In genomic region chr9:91037511-91038482, GRCh38 we compare ENCODE assay signal across 8 cellular contexts.
A peak's percentile ranks its signal among the peaks of the same experiment; 100 is the strongest.
DNase-seq lines count a peak whose midpoint lies in the region; ATAC-seq and TF ChIP-seq lines count a peak whose summit lies in the region.

No MANE protein-coding gene starts in this region.

- peak overlapping the region; percentile 57 for H3K4me2 ChIP-seq in smooth muscle cell

- 52% methylated on average over 22 of the region's 22 CpGs for WGBS in smooth muscle cell (ENCODE audit: low lambda C conversion rate)

- H3K36me3 Mint-ChIP-seq in activated CD4-positive, alpha-beta T cell treated with anti-CD3 and anti-CD28 coated beads, Interleukin-2, amount 10 ng/mL, durations not matched to agents 7 days and 5 days (ENCODE audit: low read depth), result no peaks in the 10 kb centered on the region
- H3K36me3 Mint-ChIP-seq in activated naive CD4-positive, alpha-beta T cell treated with anti-CD3 and anti-CD28 coated beads, Interleukin-2, amount 50 U/mL, for 72 hours, result peaks cover 0 to 12% of the 10 kb centered on the region in 2 donors

- CTCF ChIA-PET in activated CD4-positive, alpha-beta T cell treated with anti-CD3 and anti-CD28 coated beads, Interleukin-2, amount 10 ng/mL, durations not matched to agents 7 days and 5 days (lab: Charles Lee), result interaction anchor here (0.6 to 1.7 kb wide), 16 partner anchors 8 to 690 kb away, joined by 3 to 8 read pairs (median 4); no protein-coding TSS in a partner anchor

- no peak overlapping the region for H3K4me3 ChIP-seq in smooth muscle cell

- H3K27ac Mint-ChIP-seq in activated CD4-positive, alpha-beta T cell treated with anti-CD3 and anti-CD28 coated beads, Interleukin-2, amount 10 ng/mL, durations not matched to agents 7 days and 5 days, result peak overlapping the region; percentile 54
- peak overlapping the region; percentile 6 to 70 for H3K27ac Mint-ChIP-seq in activated naive CD4-positive, alpha-beta T cell treated with anti-CD3 and anti-CD28 coated beads, Interleukin-2, amount 50 U/mL, for 72 hours

- H3K79me2 ChIP-seq in smooth muscle cell (ENCODE audit: low read depth), result no peaks in the 10 kb centered on the region

- H3K4me1 ChIP-seq in smooth muscle cell (ENCODE audit: low read depth), result no peaks in the 10 kb centered on the region

- peaks cover 59% of the 10 kb centered on the region for H3K4me1 Mint-ChIP-seq in activated CD4-positive, alpha-beta T cell treated with anti-CD3 and anti-CD28 coated beads, Interleukin-2, amount 10 ng/mL, durations not matched to agents 7 days and 5 days

- POLR2A ChIA-PET in activated CD4-positive, alpha-beta T cell treated with anti-CD3 and anti-CD28 coated beads, Interleukin-2, amount 10 ng/mL, durations not matched to agents 7 days and 5 days (lab: Charles Lee), result interaction anchor here (0.7 to 1.1 kb wide), 2 partner anchors 322 to 386 kb away, joined by 4 to 10 read pairs; partner anchors contain the start of gene NFIL3

- no peaks in the 10 kb centered on the region for H3K9me3 ChIP-seq in smooth muscle cell (replicated peaks; ENCODE audit: low read depth)

- no peaks in the 10 kb centered on the region for H3K27me3 Mint-ChIP-seq in activated CD4-positive, alpha-beta T cell treated with anti-CD3 and anti-CD28 coated beads, Interleukin-2, amount 10 ng/mL, durations not matched to agents 7 days and 5 days

- H3K36me3 ChIP-seq in smooth muscle cell (ENCODE audit: low read depth), result no peaks in the 10 kb centered on the region

- peak overlapping the region; percentile 42 for H3K27ac ChIP-seq in smooth muscle cell (ENCODE audit: low read depth)

- H3K4me3 Mint-ChIP-seq in activated CD4-positive, alpha-beta T cell treated with anti-CD3 and anti-CD28 coated beads, Interleukin-2, amount 10 ng/mL, durations not matched to agents 7 days and 5 days, result peak overlapping the region; percentile 8

- H3K27me3 ChIP-seq in smooth muscle cell (ENCODE audit: low read depth), result no peaks in the 10 kb centered on the region

- peak overlapping the region; percentile 52 for H2AFZ ChIP-seq in smooth muscle cell (ENCODE audit: low read depth)

- peak in 1 of 2 donors; percentile 6 for ATAC-seq in activated naive CD4-positive, alpha-beta T cell treated with anti-CD3 and anti-CD28 coated beads, Interleukin-2, amount 50 U/mL, for 72 hours
- ATAC-seq in HG03439 (IDR thresholded peaks at IDR 0.05; ENCODE audit: unreplicated experiment) (no peak), GM21526 (IDR thresholded peaks at IDR 0.05; ENCODE audit: low FRiP score, unreplicated experiment) (no peak)

- H3K9ac ChIP-seq in smooth muscle cell (ENCODE audit: low read depth), result no peak overlapping the region

- DNase-seq in activated CD4-positive, alpha-beta T cell treated with anti-CD3 and anti-CD28 coated beads, Interleukin-2, amount 10 ng/mL, durations not matched to agents 7 days and 5 days, result no peak
- no peak for DNase-seq in activated CD4-positive, alpha-beta T cell treated with anti-CD3 and anti-CD28 coated beads, Interleukin-2, amount 50 U/mL, for 1 hour
- DNase-seq in activated naive CD4-positive, alpha-beta T cell treated with anti-CD3 and anti-CD28 coated beads, Interleukin-2, amount 50 U/mL, for 72 hours (ENCODE audit: low spot score in 2 of 2), result peak in 1 of 2 donors; percentile 56
- DNase-seq in islet precursor cell (peak; percentile 87), smooth muscle cell (lab: John Stamatoyannopoulos, UW; ENCODE audit: unreplicated experiment) (no peak), ecto neural progenitor cell (ENCODE audit: low spot score) (no peak)

- H4K20me1 ChIP-seq in smooth muscle cell (ENCODE audit: low read depth), result no peaks in the 10 kb centered on the region

- no peaks in the 10 kb centered on the region for H3K9me3 Mint-ChIP-seq in activated CD4-positive, alpha-beta T cell treated with anti-CD3 and anti-CD28 coated beads, Interleukin-2, amount 10 ng/mL, durations not matched to agents 7 days and 5 days
- H3K9me3 Mint-ChIP-seq in activated naive CD4-positive, alpha-beta T cell treated with anti-CD3 and anti-CD28 coated beads, Interleukin-2, amount 50 U/mL, for 72 hours, result no peaks in the 10 kb centered on the region

- H3F3A ChIP-seq in smooth muscle cell (ENCODE audit: low read depth), result no peaks in the 10 kb centered on the region

- TF ChIP-seq CTCF in smooth muscle cell (IDR thresholded peaks at IDR 0.05; ENCODE audit: borderline replicate concordance, insufficient read depth, poor library complexity, severe bottlenecking), result no peak
